ENCODE assay signal across 10 cellular contexts in genomic region chr17:41329279-41329925, GRCh38. TPM values are rescaled to one million over a fixed set of nuclear protein-coding genes. Genes with fewer than 3 reads are reported as not detected.
DNase-seq lines count a peak whose midpoint lies in the region; ATAC-seq, FAIRE-seq and TF ChIP-seq lines count a peak whose summit lies in the region.
"Had no signal": no experiment of that assay in that cellular context is flagged by ENCODE, and none has a peak within 500 bp of the region (broad histone marks: within the 10 kb centered on the region; RNA-seq: fewer than 3 reads in every experiment).

No MANE protein-coding gene starts in this region.

- H3K27ac ChIP-seq in A549 (peak overlapping the region in 1 of 2 experiments; percentile 44; a peak in 1 of 6 replicates), astrocyte (ENCODE audit: low read depth, low read length) (no peak overlapping the region), tibial nerve (no peak overlapping the region)

- H3K9me3 Mint-ChIP-seq in astrocyte (ENCODE audit: unreplicated experiment), result no peaks in the 10 kb centered on the region
- no peaks in the 10 kb centered on the region for H3K9me3 Mint-ChIP-seq in naive thymus-derived CD8-positive, alpha-beta T cell

- WGBS in A549 (ENCODE audit: missing lambda C conversion rate), result 39% methylated on average over 11 of the region's 13 CpGs
- WGBS in tibial nerve, 2 donors, result 59 to 62% methylated on average over 11 to 13 of the region's 13 CpGs

- no peak overlapping the region for H3K4me2 ChIP-seq in A549
- no peak overlapping the region for H3K4me2 ChIP-seq in astrocyte (ENCODE audit: low read length)

- ATAC-seq in A549, result peak; percentile 75 to 95
- no peak for ATAC-seq in naive thymus-derived CD8-positive, alpha-beta T cell

- TF ChIP-seq POLR2A in A549 (IDR thresholded peaks at IDR 0.05; ENCODE audit: low read length) (no peak), tibial nerve (IDR thresholded peaks at IDR 0.05) (no peak)

- H3K9ac ChIP-seq in astrocyte (ENCODE audit: low read length), result no peak overlapping the region

- peak; percentile 86 for FAIRE-seq in A549 (lab: Jason Lieb, UNC)
- no peak for FAIRE-seq in astrocyte (lab: Jason Lieb, UNC)
- FAIRE-seq: endometrium had no signal

- no peak overlapping the region for H3K4me3 Mint-ChIP-seq in astrocyte (ENCODE audit: unreplicated experiment)
- H3K4me3 Mint-ChIP-seq in naive thymus-derived CD8-positive, alpha-beta T cell, result no peak overlapping the region

- POLR2A ChIA-PET in A549 (lab: Yijun Ruan, JAX), result interaction anchor here (0.6 to 1.0 kb wide), 3 partner anchors 219 to 425 kb away, joined by 3 to 9 read pairs (median 5); no protein-coding TSS in a partner anchor
- POLR2A ChIA-PET in naive thymus-derived CD8-positive, alpha-beta T cell (lab: Charles Lee), result interaction anchor here (1.0 to 2.9 kb wide), 2 partner anchors 11 to 21 kb away, joined by 4 to 13 read pairs; no protein-coding TSS in a partner anchor

- no peaks in the 10 kb centered on the region for H3K36me3 ChIP-seq in astrocyte (ENCODE audit: insufficient read depth, low read length)
- H3K36me3 ChIP-seq in tibial nerve, result no peaks in the 10 kb centered on the region
- H3K36me3 ChIP-seq: HAP-1 had no signal

- no peaks in the 10 kb centered on the region for H4K20me1 ChIP-seq in astrocyte (ENCODE audit: insufficient read depth, low read length)

- no peaks in the 10 kb centered on the region for H3K4me1 Mint-ChIP-seq in astrocyte (ENCODE audit: low read depth, unreplicated experiment)
- peaks cover 25 to 60% (median 49%) of the 10 kb centered on the region in 4 donors for H3K4me1 Mint-ChIP-seq in naive thymus-derived CD8-positive, alpha-beta T cell

- no peaks in the 10 kb centered on the region for H3K27me3 ChIP-seq in astrocyte (ENCODE audit: insufficient read depth, low read length)
- no peaks in the 10 kb centered on the region for H3K27me3 ChIP-seq in tibial nerve

- H3K9me3 ChIP-seq in A549 (no peaks in the 10 kb centered on the region), astrocyte (ENCODE audit: insufficient read depth, low read depth, low read length) (no peaks in the 10 kb centered on the region), tibial nerve (no peaks in the 10 kb centered on the region)
- H3K9me3 ChIP-seq: HAP-1 had no signal

- peaks cover 2% of the 10 kb centered on the region for H3K36me3 Mint-ChIP-seq in astrocyte (ENCODE audit: low read depth, unreplicated experiment)
- no peaks in the 10 kb centered on the region for H3K36me3 Mint-ChIP-seq in naive thymus-derived CD8-positive, alpha-beta T cell

- no peak overlapping the region for H3K27ac Mint-ChIP-seq in astrocyte (ENCODE audit: unreplicated experiment)
- H3K27ac Mint-ChIP-seq in naive thymus-derived CD8-positive, alpha-beta T cell, result peak overlapping the region in 2 of 10 donors; percentile 50 to 53

- CTCF ChIA-PET in A549 (lab: Yijun Ruan, JAX), result interaction anchor here (0.6 to 5.5 kb wide), 56 partner anchors 7 to 727 kb away, joined by 3 to 40 read pairs (median 4); partner anchors contain the start of genes KRTAP16-1, KRTAP17-1 and KRTAP29-1

- H3K27me3 Mint-ChIP-seq in astrocyte (ENCODE audit: low read depth, unreplicated experiment), result peaks cover 13% of the 10 kb centered on the region
- no peaks in the 10 kb centered on the region for H3K27me3 Mint-ChIP-seq in naive thymus-derived CD8-positive, alpha-beta T cell

- H3K79me2 ChIP-seq in astrocyte (ENCODE audit: insufficient read depth, low read length), result no peaks in the 10 kb centered on the region

- H3K4me1 ChIP-seq in A549 (no peaks in the 10 kb centered on the region), astrocyte (ENCODE audit: insufficient read depth, low read length) (no peaks in the 10 kb centered on the region), tibial nerve (no peaks in the 10 kb centered on the region)
- H3K4me1 ChIP-seq: HAP-1 had no signal

- DNase-seq in A549 (ENCODE audit: low read depth in 1 of 2, low spot score in 1 of 2) (peak; percentile 78 to 79), GM03348 (ENCODE audit: low spot score) (peak; percentile 86), NCI-H2196 (lab: John Stamatoyannopoulos, UW; ENCODE audit: unreplicated experiment) (peak; percentile 17), astrocyte (ENCODE audit: low read depth) (peak; percentile 23), iPS-NIHi11 (ENCODE audit: low spot score) (peak; percentile 76), tibial nerve (ENCODE audit: low spot score in 2 of 2) (peak in 1 of 2 donors; percentile 18), NCI-H446 (lab: John Stamatoyannopoulos, UW) (no peak)
- no peak for DNase-seq in naive thymus-derived CD8-positive, alpha-beta T cell

- peak overlapping the region; percentile 2 for H2AFZ ChIP-seq in astrocyte (ENCODE audit: low read depth, low read length)

- TF ChIP-seq EP300 in A549 (IDR thresholded peaks at IDR 0.05) (no peak), tibial nerve (IDR thresholded peaks at IDR 0.05) (no peak)

- no peak overlapping the region for H3K4me3 ChIP-seq in A549
- no peak overlapping the region for H3K4me3 ChIP-seq in astrocyte (ENCODE audit: insufficient read depth, low read depth, low read length)
- no peak overlapping the region for H3K4me3 ChIP-seq in tibial nerve
- H3K4me3 ChIP-seq: HAP-1 had no signal

- TF ChIP-seq RAD21 in A549 (conservative IDR thresholded peaks at IDR 0.05 in 1 of 2, IDR thresholded peaks at IDR 0.05 in 1 of 2), result peak; percentile 88 to 95

- peak; percentile 73 for TF ChIP-seq CTCF in A549 (IDR thresholded peaks at IDR 0.05)
- peak; percentile 75 for TF ChIP-seq CTCF in astrocyte (IDR thresholded peaks at IDR 0.05; ENCODE audit: insufficient read depth, low read depth, low read length)
- peak; percentile 32 to 62 (median 50) for TF ChIP-seq CTCF in tibial nerve (IDR thresholded peaks at IDR 0.05)

TF ChIP-seq in A549, 52 proteins besides CTCF, POLR2A, EP300 and RAD21 (continues in another document):
- TF ChIP-seq POLR2AphosphoS2 (conservative IDR thresholded peaks at IDR 0.05; ENCODE audit: low read length), result no peak
- no peak for TF ChIP-seq KDM1A (IDR thresholded peaks at IDR 0.05; ENCODE audit: low read depth)
- no peak for TF ChIP-seq HDAC2 (IDR thresholded peaks at IDR 0.05)
- no peak for TF ChIP-seq BCL3 (IDR thresholded peaks at IDR 0.05)
- TF ChIP-seq CBX2 (IDR thresholded peaks at IDR 0.05; ENCODE audit: borderline replicate concordance, low read depth), result no peak

RNA-seq across cellular contexts. Expression of gene KRTAP17-1, which starts 13.9 kb away (rescaled TPM):
- polyA plus RNA-seq in A549 (2011; rRNA removed) (not detected in 2 replicates), A549 (2017; fragmentation: RNase III; extraction: RNeasy Plus Mini Kit Qiagen cat#74134 plus additional on column Dnase treatment) (not detected in 3 replicates)
- polyA plus RNA-seq in A549 (2012; cell fraction: cytosol; rRNA removed), result not detected in 2 replicates
- polyA plus RNA-seq in A549 (2012; cell fraction: nucleus; rRNA removed), result not detected in 2 replicates
- not detected in 2 replicates for polyA minus RNA-seq in A549 (2011; rRNA and poly(A)+ RNA removed)
- total RNA-seq in astrocyte (not detected in 2 replicates), tibial nerve (not detected)
- not detected for total RNA-seq in naive thymus-derived CD8-positive, alpha-beta T cell
- not detected for polyA plus RNA-seq in naive thymus-derived CD8-positive, alpha-beta T cell

RNA-seq across cellular contexts. Expression of gene KRTAP16-1, which starts 20.3 kb away (rescaled TPM):
- polyA plus RNA-seq in A549 (2011; rRNA removed), result not detected in 2 replicates
- not detected in 2 replicates for polyA plus RNA-seq in A549 (2012; cell fraction: cytosol; rRNA removed)
- polyA plus RNA-seq in A549 (2012; cell fraction: nucleus; rRNA removed), result not detected in 2 replicates
- polyA plus RNA-seq in A549 (2017; fragmentation: RNase III; extraction: RNeasy Plus Mini Kit Qiagen cat#74134 plus additional on column Dnase treatment), result not detected in 3 replicates
- polyA minus RNA-seq in A549 (2011; rRNA and poly(A)+ RNA removed), result not detected in 2 replicates
- not detected in 2 replicates for total RNA-seq in astrocyte
- total RNA-seq in tibial nerve, result not detected
- total RNA-seq in naive thymus-derived CD8-positive, alpha-beta T cell, result under 1 TPM in 1 of 2 experiments, not detected in 1; 0.23 TPM
- under 1 TPM in 1 of 3 donors, not detected in 2; 0.12 TPM for polyA plus RNA-seq in naive thymus-derived CD8-positive, alpha-beta T cell

RNA-seq across cellular contexts. Expression of gene KRT33A, which starts 21.2 kb away (rescaled TPM):
- polyA plus RNA-seq in A549 (2011; rRNA removed) (not detected in 2 replicates), A549 (2017; fragmentation: RNase III; extraction: RNeasy Plus Mini Kit Qiagen cat#74134 plus additional on column Dnase treatment) (not detected in 3 replicates)
- polyA plus RNA-seq in A549 (2012; cell fraction: cytosol; rRNA removed), result not detected in 2 replicates
- not detected in 2 replicates for polyA plus RNA-seq in A549 (2012; cell fraction: nucleus; rRNA removed)
- polyA minus RNA-seq in A549 (2011; rRNA and poly(A)+ RNA removed), result not detected in 2 replicates
- total RNA-seq in astrocyte (not detected in 2 replicates), tibial nerve (not detected)
- total RNA-seq in naive thymus-derived CD8-positive, alpha-beta T cell, result not detected
- polyA plus RNA-seq in naive thymus-derived CD8-positive, alpha-beta T cell, result not detected

RNA-seq across cellular contexts. Expression of gene KRTAP29-1, which starts 26.8 kb away (rescaled TPM):
- polyA plus RNA-seq in A549 (2011; rRNA removed), result not detected in 2 replicates
- not detected in 2 replicates for polyA plus RNA-seq in A549 (2012; cell fraction: cytosol; rRNA removed)
- not detected in 2 replicates for polyA plus RNA-seq in A549 (2012; cell fraction: nucleus; rRNA removed)
- not detected in 3 replicates for polyA plus RNA-seq in A549 (2017; fragmentation: RNase III; extraction: RNeasy Plus Mini Kit Qiagen cat#74134 plus additional on column Dnase treatment)
- polyA minus RNA-seq in A549 (2011; rRNA and poly(A)+ RNA removed), result not detected in 2 replicates
- total RNA-seq in astrocyte, result not detected in 2 replicates
- not detected for total RNA-seq in tibial nerve
- not detected for total RNA-seq in naive thymus-derived CD8-positive, alpha-beta T cell
- polyA plus RNA-seq in naive thymus-derived CD8-positive, alpha-beta T cell, result 1 to 10 TPM in 1 of 3 donors, not detected in 2; 1.1 TPM

RNA-seq across cellular contexts. Expression of gene KRT33B, which starts 40.2 kb away (rescaled TPM):
- not detected in 2 replicates for polyA plus RNA-seq in A549 (2011; rRNA removed)
- polyA plus RNA-seq in A549 (2012; cell fraction: cytosol; rRNA removed), result 0.05 and 0.06 TPM in 2 replicates
- polyA plus RNA-seq in A549 (2012; cell fraction: nucleus; rRNA removed), result 0.17 TPM in 1 of 2 replicates, not detected in the other
- 0.05 to 0.08 TPM in 2 of 3 replicates, not detected in the other for polyA plus RNA-seq in A549 (2017; fragmentation: RNase III; extraction: RNeasy Plus Mini Kit Qiagen cat#74134 plus additional on column Dnase treatment)
- not detected in 2 replicates for polyA minus RNA-seq in A549 (2011; rRNA and poly(A)+ RNA removed)
- total RNA-seq in astrocyte, result not detected in 2 replicates
- total RNA-seq in tibial nerve, result not detected
- total RNA-seq in naive thymus-derived CD8-positive, alpha-beta T cell, result not detected
- not detected for polyA plus RNA-seq in naive thymus-derived CD8-positive, alpha-beta T cell

Comparison
In these comparisons a context has a peak if more than half of its experiments do, and no peak if none do; other contexts are left out.
1. ATAC-seq: peak in A549 (2 of 2); none in naive thymus-derived CD8-positive, alpha-beta T cell (0 of 2).
2. DNase-seq: peak in A549 (2 of 2), GM03348 (single experiment), NCI-H2196 (single experiment), astrocyte (single experiment) and iPS-NIHi11 (single experiment); none in naive thymus-derived CD8-positive, alpha-beta T cell (0 of 10) and NCI-H446 (0 of 2).
3. Peak in every context shown above with its lines, with median percentiles within 50 percentile points of each other: CTCF ChIP-seq.